ENCODE assay signal across 1 cellular context in the genomic region with DNA sequence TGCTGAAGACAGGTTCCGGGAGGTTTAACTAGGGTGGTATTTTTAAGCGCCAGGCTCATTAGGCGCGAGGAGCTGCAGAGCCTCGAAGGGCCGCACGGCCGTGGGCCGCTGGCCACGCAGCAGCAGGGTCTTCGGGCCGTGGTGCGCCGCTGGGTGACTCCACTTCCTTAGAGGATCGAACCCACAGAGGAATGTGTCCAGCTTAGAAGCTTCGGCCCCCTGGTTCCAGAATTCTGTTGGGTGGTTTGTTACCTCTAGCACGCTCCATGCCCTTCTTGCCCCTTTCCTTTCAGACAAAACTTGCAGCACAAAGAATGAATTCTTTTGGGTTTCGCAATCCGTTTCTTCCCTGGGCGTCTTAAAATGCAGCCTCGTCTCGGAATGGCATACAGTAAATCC.
A peak's percentile ranks its signal among the peaks of the same experiment; 100 is the strongest.
TF ChIP-seq lines count a peak whose summit lies in the region.

No MANE protein-coding gene starts in this region.

TF ChIP-seq in K562, 482 proteins besides CTCF, POLR2A, EP300 and RAD21 (continued from another document and continues in another):
- TF ChIP-seq, protein P1, sequence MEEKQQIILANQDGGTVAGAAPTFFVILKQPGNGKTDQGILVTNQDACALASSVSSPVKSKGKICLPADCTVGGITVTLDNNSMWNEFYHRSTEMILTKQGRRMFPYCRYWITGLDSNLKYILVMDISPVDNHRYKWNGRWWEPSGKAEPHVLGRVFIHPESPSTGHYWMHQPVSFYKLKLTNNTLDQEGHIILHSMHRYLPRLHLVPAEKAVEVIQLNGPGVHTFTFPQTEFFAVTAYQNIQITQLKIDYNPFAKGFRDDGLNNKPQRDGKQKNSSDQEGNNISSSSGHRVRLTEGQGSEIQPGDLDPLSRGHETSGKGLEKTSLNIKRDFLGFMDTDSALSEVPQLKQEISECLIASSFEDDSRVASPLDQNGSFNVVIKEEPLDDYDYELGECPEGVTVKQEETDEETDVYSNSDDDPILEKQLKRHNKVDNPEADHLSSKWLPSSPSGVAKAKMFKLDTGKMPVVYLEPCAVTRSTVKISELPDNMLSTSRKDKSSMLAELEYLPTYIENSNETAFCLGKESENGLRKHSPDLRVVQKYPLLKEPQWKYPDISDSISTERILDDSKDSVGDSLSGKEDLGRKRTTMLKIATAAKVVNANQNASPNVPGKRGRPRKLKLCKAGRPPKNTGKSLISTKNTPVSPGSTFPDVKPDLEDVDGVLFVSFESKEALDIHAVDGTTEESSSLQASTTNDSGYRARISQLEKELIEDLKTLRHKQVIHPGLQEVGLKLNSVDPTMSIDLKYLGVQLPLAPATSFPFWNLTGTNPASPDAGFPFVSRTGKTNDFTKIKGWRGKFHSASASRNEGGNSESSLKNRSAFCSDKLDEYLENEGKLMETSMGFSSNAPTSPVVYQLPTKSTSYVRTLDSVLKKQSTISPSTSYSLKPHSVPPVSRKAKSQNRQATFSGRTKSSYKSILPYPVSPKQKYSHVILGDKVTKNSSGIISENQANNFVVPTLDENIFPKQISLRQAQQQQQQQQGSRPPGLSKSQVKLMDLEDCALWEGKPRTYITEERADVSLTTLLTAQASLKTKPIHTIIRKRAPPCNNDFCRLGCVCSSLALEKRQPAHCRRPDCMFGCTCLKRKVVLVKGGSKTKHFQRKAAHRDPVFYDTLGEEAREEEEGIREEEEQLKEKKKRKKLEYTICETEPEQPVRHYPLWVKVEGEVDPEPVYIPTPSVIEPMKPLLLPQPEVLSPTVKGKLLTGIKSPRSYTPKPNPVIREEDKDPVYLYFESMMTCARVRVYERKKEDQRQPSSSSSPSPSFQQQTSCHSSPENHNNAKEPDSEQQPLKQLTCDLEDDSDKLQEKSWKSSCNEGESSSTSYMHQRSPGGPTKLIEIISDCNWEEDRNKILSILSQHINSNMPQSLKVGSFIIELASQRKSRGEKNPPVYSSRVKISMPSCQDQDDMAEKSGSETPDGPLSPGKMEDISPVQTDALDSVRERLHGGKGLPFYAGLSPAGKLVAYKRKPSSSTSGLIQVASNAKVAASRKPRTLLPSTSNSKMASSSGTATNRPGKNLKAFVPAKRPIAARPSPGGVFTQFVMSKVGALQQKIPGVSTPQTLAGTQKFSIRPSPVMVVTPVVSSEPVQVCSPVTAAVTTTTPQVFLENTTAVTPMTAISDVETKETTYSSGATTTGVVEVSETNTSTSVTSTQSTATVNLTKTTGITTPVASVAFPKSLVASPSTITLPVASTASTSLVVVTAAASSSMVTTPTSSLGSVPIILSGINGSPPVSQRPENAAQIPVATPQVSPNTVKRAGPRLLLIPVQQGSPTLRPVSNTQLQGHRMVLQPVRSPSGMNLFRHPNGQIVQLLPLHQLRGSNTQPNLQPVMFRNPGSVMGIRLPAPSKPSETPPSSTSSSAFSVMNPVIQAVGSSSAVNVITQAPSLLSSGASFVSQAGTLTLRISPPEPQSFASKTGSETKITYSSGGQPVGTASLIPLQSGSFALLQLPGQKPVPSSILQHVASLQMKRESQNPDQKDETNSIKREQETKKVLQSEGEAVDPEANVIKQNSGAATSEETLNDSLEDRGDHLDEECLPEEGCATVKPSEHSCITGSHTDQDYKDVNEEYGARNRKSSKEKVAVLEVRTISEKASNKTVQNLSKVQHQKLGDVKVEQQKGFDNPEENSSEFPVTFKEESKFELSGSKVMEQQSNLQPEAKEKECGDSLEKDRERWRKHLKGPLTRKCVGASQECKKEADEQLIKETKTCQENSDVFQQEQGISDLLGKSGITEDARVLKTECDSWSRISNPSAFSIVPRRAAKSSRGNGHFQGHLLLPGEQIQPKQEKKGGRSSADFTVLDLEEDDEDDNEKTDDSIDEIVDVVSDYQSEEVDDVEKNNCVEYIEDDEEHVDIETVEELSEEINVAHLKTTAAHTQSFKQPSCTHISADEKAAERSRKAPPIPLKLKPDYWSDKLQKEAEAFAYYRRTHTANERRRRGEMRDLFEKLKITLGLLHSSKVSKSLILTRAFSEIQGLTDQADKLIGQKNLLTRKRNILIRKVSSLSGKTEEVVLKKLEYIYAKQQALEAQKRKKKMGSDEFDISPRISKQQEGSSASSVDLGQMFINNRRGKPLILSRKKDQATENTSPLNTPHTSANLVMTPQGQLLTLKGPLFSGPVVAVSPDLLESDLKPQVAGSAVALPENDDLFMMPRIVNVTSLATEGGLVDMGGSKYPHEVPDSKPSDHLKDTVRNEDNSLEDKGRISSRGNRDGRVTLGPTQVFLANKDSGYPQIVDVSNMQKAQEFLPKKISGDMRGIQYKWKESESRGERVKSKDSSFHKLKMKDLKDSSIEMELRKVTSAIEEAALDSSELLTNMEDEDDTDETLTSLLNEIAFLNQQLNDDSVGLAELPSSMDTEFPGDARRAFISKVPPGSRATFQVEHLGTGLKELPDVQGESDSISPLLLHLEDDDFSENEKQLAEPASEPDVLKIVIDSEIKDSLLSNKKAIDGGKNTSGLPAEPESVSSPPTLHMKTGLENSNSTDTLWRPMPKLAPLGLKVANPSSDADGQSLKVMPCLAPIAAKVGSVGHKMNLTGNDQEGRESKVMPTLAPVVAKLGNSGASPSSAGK (IDR thresholded peaks at IDR 0.05): peak; percentile 96
- TF ChIP-seq GABPB1 (CRISPR knock-in tag; IDR thresholded peaks at IDR 0.05): no peak
- TF ChIP-seq FOXJ2 (tag; IDR thresholded peaks at IDR 0.05): no peak
- no peak for TF ChIP-seq ZNF584 (CRISPR knock-in tag; IDR thresholded peaks at IDR 0.05; ENCODE audit: low read depth)
- no peak for TF ChIP-seq BCL6 (CRISPR knock-in tag; IDR thresholded peaks at IDR 0.05)
- no peak for TF ChIP-seq SP1 (CRISPR knock-in tag; IDR thresholded peaks at IDR 0.05)
- TF ChIP-seq DPF2 (IDR thresholded peaks at IDR 0.05): no peak
- TF ChIP-seq LARP7 (IDR thresholded peaks at IDR 0.05): no peak
- TF ChIP-seq, protein P2, sequence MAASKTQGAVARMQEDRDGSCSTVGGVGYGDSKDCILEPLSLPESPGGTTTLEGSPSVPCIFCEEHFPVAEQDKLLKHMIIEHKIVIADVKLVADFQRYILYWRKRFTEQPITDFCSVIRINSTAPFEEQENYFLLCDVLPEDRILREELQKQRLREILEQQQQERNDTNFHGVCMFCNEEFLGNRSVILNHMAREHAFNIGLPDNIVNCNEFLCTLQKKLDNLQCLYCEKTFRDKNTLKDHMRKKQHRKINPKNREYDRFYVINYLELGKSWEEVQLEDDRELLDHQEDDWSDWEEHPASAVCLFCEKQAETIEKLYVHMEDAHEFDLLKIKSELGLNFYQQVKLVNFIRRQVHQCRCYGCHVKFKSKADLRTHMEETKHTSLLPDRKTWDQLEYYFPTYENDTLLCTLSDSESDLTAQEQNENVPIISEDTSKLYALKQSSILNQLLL (CRISPR knock-in tag; IDR thresholded peaks at IDR 0.05; ENCODE audit: borderline replicate concordance): no peak
- TF ChIP-seq SMAD2 (IDR thresholded peaks at IDR 0.05; ENCODE audit: low read depth, low read length): no peak
- TF ChIP-seq ZFP1 (CRISPR knock-in tag; IDR thresholded peaks at IDR 0.05): no peak
- peak; percentile 58; the same call in 1 of the 2 replicates for TF ChIP-seq GTF2E2 (tag; IDR thresholded peaks at IDR 0.05)
- TF ChIP-seq NFXL1 (CRISPR knock-in tag; IDR thresholded peaks at IDR 0.05): no peak
- no peak for TF ChIP-seq ZNF232 (CRISPR knock-in tag; IDR thresholded peaks at IDR 0.05)
- TF ChIP-seq COPS2 (conservative IDR thresholded peaks at IDR 0.05): no peak
- TF ChIP-seq, protein P3, sequence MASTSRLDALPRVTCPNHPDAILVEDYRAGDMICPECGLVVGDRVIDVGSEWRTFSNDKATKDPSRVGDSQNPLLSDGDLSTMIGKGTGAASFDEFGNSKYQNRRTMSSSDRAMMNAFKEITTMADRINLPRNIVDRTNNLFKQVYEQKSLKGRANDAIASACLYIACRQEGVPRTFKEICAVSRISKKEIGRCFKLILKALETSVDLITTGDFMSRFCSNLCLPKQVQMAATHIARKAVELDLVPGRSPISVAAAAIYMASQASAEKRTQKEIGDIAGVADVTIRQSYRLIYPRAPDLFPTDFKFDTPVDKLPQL (IDR thresholded peaks at IDR 0.05; ENCODE audit: extremely low read depth, insufficient read length): no peak
- no peak for TF ChIP-seq ZSCAN29 (IDR thresholded peaks at IDR 0.05)
- TF ChIP-seq NCOA1 (IDR thresholded peaks at IDR 0.05; ENCODE audit: low read depth): no peak
- TF ChIP-seq LEF1 (IDR thresholded peaks at IDR 0.05): no peak; the same call in 1 of the 2 replicates
- TF ChIP-seq ETS2 (tag; IDR thresholded peaks at IDR 0.05; ENCODE audit: borderline replicate concordance, poor library complexity, severe bottlenecking): no peak
- no peak for TF ChIP-seq CREB1 (IDR thresholded peaks at IDR 0.05)
- no peak for TF ChIP-seq CREB1 (CRISPR knock-in tag; IDR thresholded peaks at IDR 0.05)
- 0 out of 2 replicates have a peak, but pooled peaks have one; percentile 56 for TF ChIP-seq HDAC2 (IDR thresholded peaks at IDR 0.05)
- TF ChIP-seq MEF2D (tag; conservative IDR thresholded peaks at IDR 0.05; ENCODE audit: low read depth): no peak
- no peak for TF ChIP-seq KLF10 (CRISPR knock-in tag; IDR thresholded peaks at IDR 0.05)
- TF ChIP-seq ZC3H4 (CRISPR knock-in tag; IDR thresholded peaks at IDR 0.05; ENCODE audit: borderline replicate concordance): no peak
- no peak for TF ChIP-seq CHD4 (IDR thresholded peaks at IDR 0.05; ENCODE audit: insufficient read depth, insufficient replicate concordance, low read depth, low read length, poor library complexity, severe bottlenecking)
- TF ChIP-seq OTX1 (CRISPR knock-in tag; IDR thresholded peaks at IDR 0.05): no peak
- TF ChIP-seq, protein P4, sequence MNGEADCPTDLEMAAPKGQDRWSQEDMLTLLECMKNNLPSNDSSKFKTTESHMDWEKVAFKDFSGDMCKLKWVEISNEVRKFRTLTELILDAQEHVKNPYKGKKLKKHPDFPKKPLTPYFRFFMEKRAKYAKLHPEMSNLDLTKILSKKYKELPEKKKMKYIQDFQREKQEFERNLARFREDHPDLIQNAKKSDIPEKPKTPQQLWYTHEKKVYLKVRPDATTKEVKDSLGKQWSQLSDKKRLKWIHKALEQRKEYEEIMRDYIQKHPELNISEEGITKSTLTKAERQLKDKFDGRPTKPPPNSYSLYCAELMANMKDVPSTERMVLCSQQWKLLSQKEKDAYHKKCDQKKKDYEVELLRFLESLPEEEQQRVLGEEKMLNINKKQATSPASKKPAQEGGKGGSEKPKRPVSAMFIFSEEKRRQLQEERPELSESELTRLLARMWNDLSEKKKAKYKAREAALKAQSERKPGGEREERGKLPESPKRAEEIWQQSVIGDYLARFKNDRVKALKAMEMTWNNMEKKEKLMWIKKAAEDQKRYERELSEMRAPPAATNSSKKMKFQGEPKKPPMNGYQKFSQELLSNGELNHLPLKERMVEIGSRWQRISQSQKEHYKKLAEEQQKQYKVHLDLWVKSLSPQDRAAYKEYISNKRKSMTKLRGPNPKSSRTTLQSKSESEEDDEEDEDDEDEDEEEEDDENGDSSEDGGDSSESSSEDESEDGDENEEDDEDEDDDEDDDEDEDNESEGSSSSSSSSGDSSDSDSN (IDR thresholded peaks at IDR 0.05; ENCODE audit: borderline replicate concordance in 1 of 2, low read depth in 2 of 2, low read length in 2 of 2): no peak
- no peak for TF ChIP-seq HDAC8 (tag; IDR thresholded peaks at IDR 0.05)
- TF ChIP-seq DNMT1 (IDR thresholded peaks at IDR 0.05): no peak
- no peak for TF ChIP-seq U2AF2 (optimal IDR thresholded peaks at IDR 0.05; ENCODE audit: low read depth, low read length)
- no peak for TF ChIP-seq PHF21A (IDR thresholded peaks at IDR 0.05; ENCODE audit: borderline replicate concordance, low read depth)
- TF ChIP-seq WHSC1 (IDR thresholded peaks at IDR 0.05; ENCODE audit: low read length): no peak
- TF ChIP-seq SIN3B (IDR thresholded peaks at IDR 0.05; ENCODE audit: low read depth): no peak
- TF ChIP-seq ATF1 (CRISPR knock-in tag; IDR thresholded peaks at IDR 0.05): no peak
- peak; percentile 87 for TF ChIP-seq ATF1 (tag; IDR thresholded peaks at IDR 0.05)
- no peak for TF ChIP-seq ZBTB1 (CRISPR knock-in tag; IDR thresholded peaks at IDR 0.05; ENCODE audit: borderline replicate concordance, low read depth)
- 0 out of 2 replicates have a peak, but pooled peaks have one; percentile 50 for TF ChIP-seq MYBL2 (IDR thresholded peaks at IDR 0.05; ENCODE audit: low read depth)
- TF ChIP-seq MYBL2 (CRISPR knock-in tag; IDR thresholded peaks at IDR 0.05; ENCODE audit: borderline replicate concordance): no peak
- no peak for TF ChIP-seq ARNT (IDR thresholded peaks at IDR 0.05)
- TF ChIP-seq ZNF76 (CRISPR knock-in tag; IDR thresholded peaks at IDR 0.05; ENCODE audit: borderline replicate concordance): no peak
- TF ChIP-seq, protein P5, sequence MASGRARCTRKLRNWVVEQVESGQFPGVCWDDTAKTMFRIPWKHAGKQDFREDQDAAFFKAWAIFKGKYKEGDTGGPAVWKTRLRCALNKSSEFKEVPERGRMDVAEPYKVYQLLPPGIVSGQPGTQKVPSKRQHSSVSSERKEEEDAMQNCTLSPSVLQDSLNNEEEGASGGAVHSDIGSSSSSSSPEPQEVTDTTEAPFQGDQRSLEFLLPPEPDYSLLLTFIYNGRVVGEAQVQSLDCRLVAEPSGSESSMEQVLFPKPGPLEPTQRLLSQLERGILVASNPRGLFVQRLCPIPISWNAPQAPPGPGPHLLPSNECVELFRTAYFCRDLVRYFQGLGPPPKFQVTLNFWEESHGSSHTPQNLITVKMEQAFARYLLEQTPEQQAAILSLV (tag; IDR thresholded peaks at IDR 0.05): peak; percentile 39; the same call in 1 of the 2 replicates
- TF ChIP-seq CCNT2 (IDR thresholded peaks at IDR 0.05; ENCODE audit: borderline replicate concordance, extremely low read depth, insufficient read length, low read depth, low read length): no peak
- no peak for TF ChIP-seq ZNF41 (CRISPR knock-in tag; conservative IDR thresholded peaks at IDR 0.05)
- no peak for TF ChIP-seq ZNF143 (CRISPR knock-in tag; IDR thresholded peaks at IDR 0.05)
- TF ChIP-seq ESRRB (CRISPR knock-in tag; IDR thresholded peaks at IDR 0.05; ENCODE audit: borderline replicate concordance): no peak
- TF ChIP-seq BRCA1 (IDR thresholded peaks at IDR 0.05): no peak
- TF ChIP-seq BRCA1 (CRISPR knock-in tag; IDR thresholded peaks at IDR 0.05): no peak
- no peak for TF ChIP-seq FIP1L1 (IDR thresholded peaks at IDR 0.05; ENCODE audit: low read depth, low read length, poor library complexity, severe bottlenecking)
- no peak for TF ChIP-seq DACH1 (IDR thresholded peaks at IDR 0.05; ENCODE audit: partially characterized antibody)
